ENCODE assay signal across 8 cellular contexts in genomic region chr14:92586001-92586947, GRCh38.
DNase-seq lines count a peak whose midpoint lies in the region; FAIRE-seq and TF ChIP-seq lines count a peak whose summit lies in the region.

No MANE protein-coding gene starts in this region.

- intact Hi-C loops in sigmoid colon (cut with DNase I), result no loop called here

- peaks cover 21% of the 10 kb centered on the region for H3K36me3 Mint-ChIP-seq in T-helper 2 cell treated with Interferon-gamma antibody and Interleukin-4, amounts not matched to agents 5 μg/mL and 100 μg/mL, for 36 hours (ENCODE audit: low read depth)

- peak overlapping the region; percentile 6 for H3K9ac ChIP-seq in fibroblast of lung (ENCODE audit: insufficient read depth, low read length)

- no peak overlapping the region for H2AFZ ChIP-seq in fibroblast of lung (ENCODE audit: low read length)

- no peak for TF ChIP-seq POLR2A in H54 (IDR thresholded peaks at IDR 0.05; ENCODE audit: low read depth, low read length)
- TF ChIP-seq POLR2A in sigmoid colon (IDR thresholded peaks at IDR 0.05), result no peak

- WGBS in sigmoid colon, 2 donors, result 34 to 62% methylated on average over 9 of the region's 9 CpGs

- TF ChIP-seq CTCF in fibroblast of lung (conservative IDR thresholded peaks at IDR 0.05 in 1 of 2, IDR thresholded peaks at IDR 0.05 in 1 of 2; ENCODE audit: low read depth in 1 of 2, low read length in 2 of 2), result no peak
- TF ChIP-seq CTCF in sigmoid colon (IDR thresholded peaks at IDR 0.05), result no peak

- DNase-seq in AML-193 (lab: John Stamatoyannopoulos, UW) (peak; percentile 22), H54 (ENCODE audit: insufficient read length, low spot score) (peak; percentile 28), fibroblast of lung (ENCODE audit: low read depth in 2 of 2) (peak; percentile 99 to 100), sigmoid colon (peak; percentile 71), RKO (ENCODE audit: low spot score) (no peak), ureter (ENCODE audit: low spot score) (no peak), NCI-H2107 treated with DMSO at 0.1 percent for 48 hours (lab: John Stamatoyannopoulos, UW; ENCODE audit: unreplicated experiment) (no peak)
- DNase-seq in T-helper 2 cell treated with Interferon-gamma antibody and Interleukin-4, amounts not matched to agents 5 μg/mL and 100 μg/mL, for 36 hours (ENCODE audit: low spot score), result peak; percentile 49

- no peaks in the 10 kb centered on the region for H4K20me1 ChIP-seq in fibroblast of lung (ENCODE audit: control insufficient read depth, extremely low read depth, insufficient read depth, low read length)

- H3K4me3 Mint-ChIP-seq in T-helper 2 cell treated with Interferon-gamma antibody and Interleukin-4, amounts not matched to agents 5 μg/mL and 100 μg/mL, for 36 hours, result peak overlapping the region; percentile 78

- peak overlapping the region; percentile 86 for H3K27ac Mint-ChIP-seq in T-helper 2 cell treated with Interferon-gamma antibody and Interleukin-4, amounts not matched to agents 5 μg/mL and 100 μg/mL, for 36 hours

- peak in 1 of 4 donors; percentile 69 for TF ChIP-seq EP300 in sigmoid colon (IDR thresholded peaks at IDR 0.05)

- H3K27ac ChIP-seq in fibroblast of lung (ENCODE audit: insufficient read depth, low read length), result peak overlapping the region; percentile 75
- H3K27ac ChIP-seq in sigmoid colon, result peak overlapping the region; percentile 50 to 88 (median 81)

- H3K27me3 Mint-ChIP-seq in T-helper 2 cell treated with Interferon-gamma antibody and Interleukin-4, amounts not matched to agents 5 μg/mL and 100 μg/mL, for 36 hours (ENCODE audit: low read depth), result peaks cover 52% of the 10 kb centered on the region

- H3K27me3 ChIP-seq in fibroblast of lung (ENCODE audit: control insufficient read depth, insufficient read depth, low read length) (no peaks in the 10 kb centered on the region), sigmoid colon (no peaks in the 10 kb centered on the region)

- H3K4me1 ChIP-seq in fibroblast of lung (ENCODE audit: control insufficient read depth, extremely low read depth, insufficient read depth, low read length) (peaks cover 19% of the 10 kb centered on the region), sigmoid colon (peaks cover 0 to 62% (median 45%) of the 10 kb centered on the region in 4 donors)

- H3K4me3 ChIP-seq in fibroblast of lung (replicated peaks in 1 of 4; ENCODE audit: control extremely low read depth in 1 of 4, insufficient read depth in 1 of 4, low read depth in 3 of 4, low read length in 4 of 4), result no peak overlapping the region
- H3K4me3 ChIP-seq in sigmoid colon, result no peak overlapping the region

- peaks cover 6% of the 10 kb centered on the region for H3K9me3 Mint-ChIP-seq in T-helper 2 cell treated with Interferon-gamma antibody and Interleukin-4, amounts not matched to agents 5 μg/mL and 100 μg/mL, for 36 hours

- no peaks in the 10 kb centered on the region for H3K79me2 ChIP-seq in fibroblast of lung (ENCODE audit: control insufficient read depth, insufficient read depth, low read length)

- H3K36me3 ChIP-seq in fibroblast of lung (ENCODE audit: control insufficient read depth, insufficient read depth, low read length) (peaks cover 4% of the 10 kb centered on the region), sigmoid colon (peaks cover 0 to 11% (median 4%) of the 10 kb centered on the region in 4 donors)

- H3K9me3 ChIP-seq in fibroblast of lung (ENCODE audit: control insufficient read depth, insufficient read depth, low read depth, low read length), result no peaks in the 10 kb centered on the region
- H3K9me3 ChIP-seq in sigmoid colon, result no peaks in the 10 kb centered on the region

- H3K4me1 Mint-ChIP-seq in T-helper 2 cell treated with Interferon-gamma antibody and Interleukin-4, amounts not matched to agents 5 μg/mL and 100 μg/mL, for 36 hours (ENCODE audit: low read depth), result peaks cover 58% of the 10 kb centered on the region

- H3K4me2 ChIP-seq in fibroblast of lung (ENCODE audit: extremely low read depth, insufficient read depth, low read length), result peak overlapping the region; percentile 17

- peak; percentile 60 for FAIRE-seq in H54 (lab: Jason Lieb, UNC)

Comparison
In these comparisons a context has a peak if more than half of its experiments do, and no peak if none do; other contexts are left out.
1. DNase-seq: peak in AML-193 (2 of 2), H54 (single experiment), T-helper 2 cell treated with Interferon-gamma antibody and Interleukin-4, amounts not matched to agents 5 μg/mL and 100 μg/mL, for 36 hours (single experiment), fibroblast of lung (2 of 2) and sigmoid colon (single experiment); none in RKO (single experiment), ureter (single experiment) and NCI-H2107 treated with DMSO at 0.1 percent for 48 hours (single experiment).